ENCODE assay signal across 1 cellular context in the genomic region with DNA sequence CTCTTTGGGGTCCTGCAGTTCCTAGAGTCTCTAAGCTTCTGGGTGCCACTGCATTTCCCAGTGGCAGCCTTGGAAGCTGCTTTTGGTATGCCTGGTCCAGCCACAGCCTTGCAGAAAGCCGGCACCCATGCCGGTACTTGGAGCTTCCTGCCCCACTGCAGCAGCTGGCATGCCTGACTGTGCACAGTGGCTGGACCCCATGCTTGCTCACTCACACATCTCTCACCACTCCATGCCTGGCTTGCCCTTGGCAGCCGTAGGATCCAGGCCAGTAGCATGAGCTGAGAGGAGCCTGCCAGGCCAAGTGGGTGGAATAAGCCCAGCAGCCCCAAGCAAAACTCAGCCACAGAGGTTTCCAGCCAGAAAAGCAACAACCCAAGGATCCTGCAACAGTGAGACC.
TF ChIP-seq lines count a peak whose summit lies in the region.

No MANE protein-coding gene starts in this region.

TF ChIP-seq in H1, 55 proteins besides CTCF, POLR2A, EP300 and RAD21:
- TF ChIP-seq JUND (IDR thresholded peaks at IDR 0.05; ENCODE audit: low read length) (no peak), BCL11A (IDR thresholded peaks at IDR 0.05; ENCODE audit: low read depth in 2 of 2, low read length in 2 of 2) (no peak), NANOG (IDR thresholded peaks at IDR 0.05; ENCODE audit: insufficient read depth, low read depth, low read length, poor library complexity, severe bottlenecking) (no peak), KDM4A (IDR thresholded peaks at IDR 0.05; ENCODE audit: low read depth, low read length, severe bottlenecking) (no peak), FOSL1 (IDR thresholded peaks at IDR 0.05; ENCODE audit: insufficient read depth, low read depth, low read length) (no peak), ZNF274 (IDR thresholded peaks at IDR 0.05; ENCODE audit: borderline replicate concordance, extremely low read depth, low read length) (no peak), SIRT6 (IDR thresholded peaks at IDR 0.05; ENCODE audit: low read length) (no peak), CREB1 (IDR thresholded peaks at IDR 0.05) (no peak), RNF2 (IDR thresholded peaks at IDR 0.05; ENCODE audit: borderline replicate concordance, low read depth, low read length, missing control alignments, poor library complexity, severe bottlenecking) (no peak), SUZ12 (IDR thresholded peaks at IDR 0.05; ENCODE audit: low read length) (no peak), ASH2L (IDR thresholded peaks at IDR 0.05; ENCODE audit: low read length) (no peak), RBBP5 (IDR thresholded peaks at IDR 0.05; ENCODE audit: borderline replicate concordance, low read depth, low read length) (no peak), TAF7 (optimal IDR thresholded peaks at IDR 0.05; ENCODE audit: borderline replicate concordance, low read depth, low read length) (no peak)
- TF ChIP-seq, protein P1, sequence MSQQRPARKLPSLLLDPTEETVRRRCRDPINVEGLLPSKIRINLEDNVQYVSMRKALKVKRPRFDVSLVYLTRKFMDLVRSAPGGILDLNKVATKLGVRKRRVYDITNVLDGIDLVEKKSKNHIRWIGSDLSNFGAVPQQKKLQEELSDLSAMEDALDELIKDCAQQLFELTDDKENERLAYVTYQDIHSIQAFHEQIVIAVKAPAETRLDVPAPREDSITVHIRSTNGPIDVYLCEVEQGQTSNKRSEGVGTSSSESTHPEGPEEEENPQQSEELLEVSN (IDR thresholded peaks at IDR 0.05), result no peak
TF ChIP-seq in H1: peak in this region for 0.
